ENCODE assay signal across 2 cellular contexts in genomic region chr10:32377458-32378370, GRCh38.
TF ChIP-seq lines count a peak whose summit lies in the region.

No MANE protein-coding gene starts in this region.

TF ChIP-seq in IMR-90, 13 proteins besides CTCF, POLR2A, EP300 and RAD21:
- no peak for TF ChIP-seq MAZ (IDR thresholded peaks at IDR 0.05; ENCODE audit: borderline replicate concordance, low read depth, low read length)
- peak; percentile 21; the same call in 1 of the 2 replicates for TF ChIP-seq SMC3 (IDR thresholded peaks at IDR 0.05; ENCODE audit: low read depth, low read length)
- TF ChIP-seq CEBPB (IDR thresholded peaks at IDR 0.05; ENCODE audit: low read depth, low read length), result peak; percentile 12; the same call in 1 of the 2 replicates
- no peak for TF ChIP-seq RFX5 (IDR thresholded peaks at IDR 0.05; ENCODE audit: low read depth, low read length)

TF ChIP-seq in SK-N-SH treated with all-trans-retinoic acid at 6 μM for 48 hours, 23 proteins besides CTCF, POLR2A, EP300 and RAD21:
- TF ChIP-seq, protein P1, sequence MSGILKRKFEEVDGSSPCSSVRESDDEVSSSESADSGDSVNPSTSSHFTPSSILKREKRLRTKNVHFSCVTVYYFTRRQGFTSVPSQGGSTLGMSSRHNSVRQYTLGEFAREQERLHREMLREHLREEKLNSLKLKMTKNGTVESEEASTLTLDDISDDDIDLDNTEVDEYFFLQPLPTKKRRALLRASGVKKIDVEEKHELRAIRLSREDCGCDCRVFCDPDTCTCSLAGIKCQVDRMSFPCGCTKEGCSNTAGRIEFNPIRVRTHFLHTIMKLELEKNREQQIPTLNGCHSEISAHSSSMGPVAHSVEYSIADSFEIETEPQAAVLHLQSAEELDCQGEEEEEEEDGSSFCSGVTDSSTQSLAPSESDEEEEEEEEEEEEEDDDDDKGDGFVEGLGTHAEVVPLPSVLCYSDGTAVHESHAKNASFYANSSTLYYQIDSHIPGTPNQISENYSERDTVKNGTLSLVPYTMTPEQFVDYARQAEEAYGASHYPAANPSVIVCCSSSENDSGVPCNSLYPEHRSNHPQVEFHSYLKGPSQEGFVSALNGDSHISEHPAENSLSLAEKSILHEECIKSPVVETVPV (CRISPR knock-in tag; IDR thresholded peaks at IDR 0.05), result no peak
- TF ChIP-seq PPARA (CRISPR knock-in tag; IDR thresholded peaks at IDR 0.05; ENCODE audit: borderline replicate concordance) (no peak), BACH2 (CRISPR knock-in tag; IDR thresholded peaks at IDR 0.05; ENCODE audit: borderline replicate concordance) (no peak), ZNF70 (CRISPR knock-in tag; IDR thresholded peaks at IDR 0.05) (no peak), GLIS3 (CRISPR knock-in tag; IDR thresholded peaks at IDR 0.05) (no peak), SNAI2 (CRISPR knock-in tag; IDR thresholded peaks at IDR 0.05) (no peak), ZNF8 (CRISPR knock-in tag; IDR thresholded peaks at IDR 0.05) (no peak), ESRRG (CRISPR knock-in tag; IDR thresholded peaks at IDR 0.05) (no peak), ZNF565 (CRISPR knock-in tag; conservative IDR thresholded peaks at IDR 0.05; ENCODE audit: low read depth) (no peak), ZFP30 (CRISPR knock-in tag; IDR thresholded peaks at IDR 0.05) (no peak), RARB (CRISPR knock-in tag; IDR thresholded peaks at IDR 0.05) (no peak), CSDC2 (CRISPR knock-in tag; IDR thresholded peaks at IDR 0.05) (no peak), ARNTL (CRISPR knock-in tag; IDR thresholded peaks at IDR 0.05; ENCODE audit: borderline replicate concordance, low read depth) (no peak), OSR1 (CRISPR knock-in tag; IDR thresholded peaks at IDR 0.05) (no peak), TOX (CRISPR knock-in tag; IDR thresholded peaks at IDR 0.05; ENCODE audit: borderline replicate concordance) (no peak), ISL1 (CRISPR knock-in tag; IDR thresholded peaks at IDR 0.05) (no peak)
- TF ChIP-seq, protein P2, sequence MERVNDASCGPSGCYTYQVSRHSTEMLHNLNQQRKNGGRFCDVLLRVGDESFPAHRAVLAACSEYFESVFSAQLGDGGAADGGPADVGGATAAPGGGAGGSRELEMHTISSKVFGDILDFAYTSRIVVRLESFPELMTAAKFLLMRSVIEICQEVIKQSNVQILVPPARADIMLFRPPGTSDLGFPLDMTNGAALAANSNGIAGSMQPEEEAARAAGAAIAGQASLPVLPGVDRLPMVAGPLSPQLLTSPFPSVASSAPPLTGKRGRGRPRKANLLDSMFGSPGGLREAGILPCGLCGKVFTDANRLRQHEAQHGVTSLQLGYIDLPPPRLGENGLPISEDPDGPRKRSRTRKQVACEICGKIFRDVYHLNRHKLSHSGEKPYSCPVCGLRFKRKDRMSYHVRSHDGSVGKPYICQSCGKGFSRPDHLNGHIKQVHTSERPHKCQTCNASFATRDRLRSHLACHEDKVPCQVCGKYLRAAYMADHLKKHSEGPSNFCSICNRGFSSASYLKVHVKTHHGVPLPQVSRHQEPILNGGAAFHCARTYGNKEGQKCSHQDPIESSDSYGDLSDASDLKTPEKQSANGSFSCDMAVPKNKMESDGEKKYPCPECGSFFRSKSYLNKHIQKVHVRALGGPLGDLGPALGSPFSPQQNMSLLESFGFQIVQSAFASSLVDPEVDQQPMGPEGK (CRISPR knock-in tag; IDR thresholded peaks at IDR 0.05; ENCODE audit: borderline replicate concordance), result no peak
- TF ChIP-seq, protein P3, sequence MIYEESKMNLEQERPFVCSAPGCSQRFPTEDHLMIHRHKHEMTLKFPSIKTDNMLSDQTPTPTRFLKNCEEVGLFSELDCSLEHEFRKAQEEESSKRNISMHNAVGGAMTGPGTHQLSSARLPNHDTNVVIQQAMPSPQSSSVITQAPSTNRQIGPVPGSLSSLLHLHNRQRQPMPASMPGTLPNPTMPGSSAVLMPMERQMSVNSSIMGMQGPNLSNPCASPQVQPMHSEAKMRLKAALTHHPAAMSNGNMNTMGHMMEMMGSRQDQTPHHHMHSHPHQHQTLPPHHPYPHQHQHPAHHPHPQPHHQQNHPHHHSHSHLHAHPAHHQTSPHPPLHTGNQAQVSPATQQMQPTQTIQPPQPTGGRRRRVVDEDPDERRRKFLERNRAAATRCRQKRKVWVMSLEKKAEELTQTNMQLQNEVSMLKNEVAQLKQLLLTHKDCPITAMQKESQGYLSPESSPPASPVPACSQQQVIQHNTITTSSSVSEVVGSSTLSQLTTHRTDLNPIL (CRISPR knock-in tag; IDR thresholded peaks at IDR 0.05; ENCODE audit: low read depth), result no peak
- TF ChIP-seq, protein P4, sequence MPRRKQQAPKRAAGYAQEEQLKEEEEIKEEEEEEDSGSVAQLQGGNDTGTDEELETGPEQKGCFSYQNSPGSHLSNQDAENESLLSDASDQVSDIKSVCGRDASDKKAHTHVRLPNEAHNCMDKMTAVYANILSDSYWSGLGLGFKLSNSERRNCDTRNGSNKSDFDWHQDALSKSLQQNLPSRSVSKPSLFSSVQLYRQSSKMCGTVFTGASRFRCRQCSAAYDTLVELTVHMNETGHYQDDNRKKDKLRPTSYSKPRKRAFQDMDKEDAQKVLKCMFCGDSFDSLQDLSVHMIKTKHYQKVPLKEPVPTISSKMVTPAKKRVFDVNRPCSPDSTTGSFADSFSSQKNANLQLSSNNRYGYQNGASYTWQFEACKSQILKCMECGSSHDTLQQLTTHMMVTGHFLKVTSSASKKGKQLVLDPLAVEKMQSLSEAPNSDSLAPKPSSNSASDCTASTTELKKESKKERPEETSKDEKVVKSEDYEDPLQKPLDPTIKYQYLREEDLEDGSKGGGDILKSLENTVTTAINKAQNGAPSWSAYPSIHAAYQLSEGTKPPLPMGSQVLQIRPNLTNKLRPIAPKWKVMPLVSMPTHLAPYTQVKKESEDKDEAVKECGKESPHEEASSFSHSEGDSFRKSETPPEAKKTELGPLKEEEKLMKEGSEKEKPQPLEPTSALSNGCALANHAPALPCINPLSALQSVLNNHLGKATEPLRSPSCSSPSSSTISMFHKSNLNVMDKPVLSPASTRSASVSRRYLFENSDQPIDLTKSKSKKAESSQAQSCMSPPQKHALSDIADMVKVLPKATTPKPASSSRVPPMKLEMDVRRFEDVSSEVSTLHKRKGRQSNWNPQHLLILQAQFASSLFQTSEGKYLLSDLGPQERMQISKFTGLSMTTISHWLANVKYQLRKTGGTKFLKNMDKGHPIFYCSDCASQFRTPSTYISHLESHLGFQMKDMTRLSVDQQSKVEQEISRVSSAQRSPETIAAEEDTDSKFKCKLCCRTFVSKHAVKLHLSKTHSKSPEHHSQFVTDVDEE (CRISPR knock-in tag; IDR thresholded peaks at IDR 0.05), result no peak
